Comparison of ENCODE assay signal across 21 cellular contexts in the genomic region with DNA sequence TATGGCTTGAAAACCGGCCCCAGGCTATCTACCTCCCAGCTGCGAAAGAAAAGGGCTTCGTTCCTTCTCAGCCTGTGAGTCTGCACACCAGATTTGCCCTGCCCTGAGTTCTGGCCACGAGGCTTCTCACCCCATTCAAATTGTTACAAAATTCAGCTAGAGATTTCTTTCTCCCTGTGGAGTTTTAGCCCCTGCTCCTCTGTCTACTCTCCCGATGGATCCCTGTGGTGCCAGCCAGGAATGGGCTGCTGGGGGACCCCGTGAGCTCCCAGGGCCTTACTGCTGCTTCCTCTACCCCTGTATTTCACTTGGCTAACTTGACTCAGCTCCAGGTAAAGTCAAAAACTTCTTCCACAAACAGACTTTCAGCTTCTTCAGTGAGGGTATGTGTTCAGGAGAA.
"Had no signal": no experiment of that assay in that cellular context is flagged by ENCODE, and none has a peak within 500 bp of the region (broad histone marks: within the 10 kb centered on the region; RNA-seq: fewer than 3 reads in every experiment).

No MANE protein-coding gene starts in this region.

- H3K27me3 ChIP-seq: colonic mucosa, hepatocyte had no signal

- H2AFZ ChIP-seq: hepatocyte had no signal

- DNase-seq: colonic mucosa; cortex of kidney; effector CD8-positive, alpha-beta T cell; effector memory CD8-positive, alpha-beta T cell; foreskin keratinocyte; heart left ventricle; hypothalamus; left cardiac atrium; left ventricle myocardium superior; lower lobe of right lung; mesenchymal stem cell; midbrain had no signal

- FAIRE-seq: endothelial cell of umbilical vein, frontal cortex, islet of Langerhans, keratinocyte had no signal

- H3K9me3 Mint-ChIP-seq: dendritic cell treated with granulocyte-macrophage colony-stimulating factor and Interleukin-4, amounts not matched to agents 40 ng/mL and 50 ng/mL, for 4 days; effector memory CD8-positive, alpha-beta T cell had no signal

- H3K9me3 ChIP-seq: colonic mucosa, esophagus muscularis mucosa, gastroesophageal sphincter, heart left ventricle, left lung, lower lobe of right lung had no signal

- H3K4me2 ChIP-seq: hepatocyte had no signal

- ATAC-seq: effector memory CD8-positive, alpha-beta T cell; foreskin keratinocyte; gastroesophageal sphincter; heart left ventricle; left cardiac atrium; left lung; left ventricle myocardium superior; lower lobe of right lung had no signal

- H3K27ac Mint-ChIP-seq: dendritic cell treated with granulocyte-macrophage colony-stimulating factor and Interleukin-4, amounts not matched to agents 40 ng/mL and 50 ng/mL, for 4 days; effector memory CD8-positive, alpha-beta T cell had no signal

- H3K36me3 ChIP-seq: colonic mucosa, esophagus muscularis mucosa, gastroesophageal sphincter, heart left ventricle, left lung, lower lobe of right lung had no signal

- H3K4me3 ChIP-seq: colonic mucosa, esophagus muscularis mucosa, gastroesophageal sphincter, heart left ventricle, hepatocyte, left lung, lower lobe of right lung had no signal

- H3K4me1 ChIP-seq: colonic mucosa, esophagus muscularis mucosa, foreskin keratinocyte, gastroesophageal sphincter, left lung, lower lobe of right lung had no signal

- H3K27ac ChIP-seq: colonic mucosa, esophagus muscularis mucosa, foreskin keratinocyte, gastroesophageal sphincter, heart left ventricle, hepatocyte, left lung, lower lobe of right lung had no signal

- H3K4me3 Mint-ChIP-seq: dendritic cell treated with granulocyte-macrophage colony-stimulating factor and Interleukin-4, amounts not matched to agents 40 ng/mL and 50 ng/mL, for 4 days; effector memory CD8-positive, alpha-beta T cell had no signal

- H3K79me2 ChIP-seq: hepatocyte had no signal
